Comparison of ENCODE assay signal across 33 cellular contexts in the genomic region with DNA sequence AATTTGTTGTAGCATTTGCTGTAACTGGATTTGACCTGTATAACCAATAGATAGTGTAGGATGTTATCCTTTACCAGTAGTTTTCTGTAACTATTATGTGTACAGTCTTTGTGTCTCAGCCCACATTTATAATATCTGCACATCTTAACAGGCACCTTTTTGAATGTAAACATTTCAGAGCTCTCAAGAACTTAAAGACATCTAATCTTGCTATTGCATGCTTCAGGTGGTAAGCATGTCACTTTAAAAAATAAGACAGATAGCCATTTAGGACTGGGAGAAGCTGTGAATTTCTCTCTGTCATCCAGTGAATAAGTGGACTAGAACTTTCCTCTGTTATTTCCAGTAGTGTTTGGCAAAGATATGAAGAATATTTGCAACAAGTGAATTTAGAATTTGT. TPM values are rescaled to one million over a fixed set of nuclear protein-coding genes. Genes with fewer than 3 reads are reported as not detected.
"Had no signal": no experiment of that assay in that cellular context is flagged by ENCODE, and none has a peak within 500 bp of the region (broad histone marks: within the 10 kb centered on the region; RNA-seq: fewer than 3 reads in every experiment).

No MANE protein-coding gene starts in this region.

- H3K27me3 ChIP-seq: adrenal gland, ascending aorta, body of pancreas, brain microvascular endothelial cell, breast epithelium, cardiac muscle cell, colonic mucosa had no signal

- DNase-seq: activated effector memory CD4-positive, alpha-beta T cell treated with anti-CD3 and anti-CD28 coated beads, Interleukin-2, amount 50 U/mL, for 16 hours; activated effector memory CD4-positive, alpha-beta T cell treated with Interleukin-2 at 50 U/mL for 16 hours; activated gamma-delta T cell; activated gamma-delta T cell treated with Interleukin-2 at 50 U/mL for 16 hours; activated naive CD4-positive, alpha-beta T cell; activated naive CD4-positive, alpha-beta T cell treated with anti-CD3 and anti-CD28 coated beads for 36 hours; activated naive CD4-positive, alpha-beta T cell treated with anti-CD3 and anti-CD28 coated beads, Interleukin-2, amount 10 ng/mL, durations not matched to agents 7 days and 5 days; activated naive CD4-positive, alpha-beta T cell treated with anti-CD3 and anti-CD28 coated beads, Interleukin-2, amount 50 U/mL, for 16 hours; activated naive CD4-positive, alpha-beta T cell treated with Interleukin-2 at 50 U/mL for 16 hours; activated naive CD8-positive, alpha-beta T cell treated with anti-CD3 and anti-CD28 coated beads for 36 hours; activated naive CD8-positive, alpha-beta T cell treated with anti-CD3 and anti-CD28 coated beads, Interleukin-2, amount 10 ng/mL, durations not matched to agents 7 days and 5 days; activated naive CD8-positive, alpha-beta T cell treated with anti-CD3 and anti-CD28 coated beads, Interleukin-2, amount 50 U/mL, for 24 hours; activated T-cell treated with anti-CD3 and anti-CD28 coated beads, Interleukin-2, amount 50 U/mL, for 48 hours; activated T-cell treated with anti-CD3 and anti-CD28 coated beads, Interleukin-2, amount 50 U/mL, for 72 hours; adrenal gland; amniotic stem cell; amygdala; anterior cingulate cortex; aorta; body of pancreas; brain microvascular endothelial cell; caudate nucleus; central memory CD4-positive, alpha-beta T cell; cerebellar nuclear complex; colonic mucosa had no signal

- H3K9me3 ChIP-seq: adrenal gland, ascending aorta, body of pancreas, breast epithelium, colonic mucosa had no signal

- H3K4me1 ChIP-seq: adrenal gland, ascending aorta, body of pancreas, breast epithelium, colonic mucosa had no signal

- FAIRE-seq: astrocyte, bronchial epithelial cell had no signal

- H3K36me3 ChIP-seq: adrenal gland, ascending aorta, brain microvascular endothelial cell, breast epithelium, cardiac muscle cell, colonic mucosa had no signal

- H3K27ac ChIP-seq: adrenal gland, ascending aorta, body of pancreas, brain microvascular endothelial cell, breast epithelium, cardiac muscle cell, colonic mucosa had no signal

- ATAC-seq: activated naive CD4-positive, alpha-beta T cell treated with anti-CD3 and anti-CD28 coated beads, Interleukin-2, amount 50 U/mL, for 72 hours; activated naive CD8-positive, alpha-beta T cell treated with anti-CD3 and anti-CD28 coated beads, Interleukin-2, amount 50 U/mL, for 24 hours; activated T-cell treated with anti-CD3 and anti-CD28 coated beads, Interleukin-2, amount 50 U/mL, for 72 hours; activated T-helper 17 cell treated with anti-CD3 and anti-CD28 coated beads, Interleukin-2, amount 50 U/mL, for 72 hours; body of pancreas had no signal

- H3K4me3 ChIP-seq: adrenal gland, ascending aorta, body of pancreas, breast epithelium, cardiac muscle cell, colonic mucosa had no signal

RNA-seq across cellular contexts. Expression of a gene that starts 22.6 kb away (rescaled TPM):
- polyA plus RNA-seq: adipose tissue, aorta, cardiac muscle cell had no signal
